In genomic region chr1:39508857-39509305, GRCh38 we compare ENCODE assay signal across 11 cellular contexts. TPM values are rescaled to one million over a fixed set of nuclear protein-coding genes. Genes with fewer than 3 reads are reported as not detected.
DNase-seq lines count a peak whose midpoint lies in the region; ATAC-seq and TF ChIP-seq lines count a peak whose summit lies in the region.
"Had no signal": no experiment of that assay in that cellular context is flagged by ENCODE, and none has a peak within 500 bp of the region (broad histone marks: within the 10 kb centered on the region; RNA-seq: fewer than 3 reads in every experiment).

No MANE protein-coding gene starts in this region.

- H3K27me3 Mint-ChIP-seq in activated CD4-positive, alpha-beta T cell treated with anti-CD3 and anti-CD28 coated beads for 36 hours, result peaks cover 7% of the 10 kb centered on the region
- peaks cover 10% of the 10 kb centered on the region for H3K27me3 Mint-ChIP-seq in activated CD4-positive, alpha-beta T cell treated with anti-CD3 and anti-CD28 coated beads, Interleukin-2, amount 10 ng/mL, durations not matched to agents 7 days and 5 days

- ATAC-seq in activated CD4-positive, alpha-beta T cell treated with anti-CD3 and anti-CD28 coated beads for 36 hours, result peak; percentile 13
- peak; percentile 31 for ATAC-seq in HG03354 (IDR thresholded peaks at IDR 0.05; ENCODE audit: poor library complexity, severe bottlenecking, unreplicated experiment)
- ATAC-seq in stimulated activated naive CD8-positive, alpha-beta T cell treated with anti-CD3 and anti-CD28 coated beads, Interleukin-15, Interleukin-2, amounts not matched to agents 100 U/mL and 50 U/mL, for 24 hours, result no peak

- TF ChIP-seq CTCF in cardiac fibroblast (IDR thresholded peaks at IDR 0.05; ENCODE audit: low read depth, low read length), result no peak

- H3K4me1 ChIP-seq in GM23248 (ENCODE audit: insufficient read depth), result no peaks in the 10 kb centered on the region
- H3K4me1 ChIP-seq: A549 had no signal

- WGBS in GM23248 (ENCODE audit: low coverage in 1 of 2, low lambda C conversion rate in 2 of 2, missing lambda C conversion rate in 2 of 2), 2 experiments, result 78 to 87% methylated on average over 11 of the region's 11 CpGs

- no peaks in the 10 kb centered on the region for H3K79me2 ChIP-seq in GM23248 (ENCODE audit: insufficient read depth)

- no peaks in the 10 kb centered on the region for H3K9me3 Mint-ChIP-seq in activated CD4-positive, alpha-beta T cell treated with anti-CD3 and anti-CD28 coated beads for 36 hours (ENCODE audit: low read depth)
- H3K9me3 Mint-ChIP-seq in activated CD4-positive, alpha-beta T cell treated with anti-CD3 and anti-CD28 coated beads, Interleukin-2, amount 10 ng/mL, durations not matched to agents 7 days and 5 days, result no peaks in the 10 kb centered on the region

- H3F3A ChIP-seq in GM23248 (ENCODE audit: insufficient read depth), result no peaks in the 10 kb centered on the region

- no peak overlapping the region for H3K4me3 Mint-ChIP-seq in activated CD4-positive, alpha-beta T cell treated with anti-CD3 and anti-CD28 coated beads for 36 hours
- no peak overlapping the region for H3K4me3 Mint-ChIP-seq in activated CD4-positive, alpha-beta T cell treated with anti-CD3 and anti-CD28 coated beads, Interleukin-2, amount 10 ng/mL, durations not matched to agents 7 days and 5 days

- no peak overlapping the region for H3K9ac ChIP-seq in GM23248

- no peaks in the 10 kb centered on the region for H3K9me2 ChIP-seq in GM23248 (ENCODE audit: insufficient read depth)

- H3K9me3 ChIP-seq in GM23248 (ENCODE audit: low read depth), result no peaks in the 10 kb centered on the region
- H3K9me3 ChIP-seq: A549, heart right ventricle had no signal

- no peak overlapping the region for H2AFZ ChIP-seq in GM23248

- H3K27ac Mint-ChIP-seq in activated CD4-positive, alpha-beta T cell treated with anti-CD3 and anti-CD28 coated beads for 36 hours, result no peak overlapping the region
- H3K27ac Mint-ChIP-seq in activated CD4-positive, alpha-beta T cell treated with anti-CD3 and anti-CD28 coated beads, Interleukin-2, amount 10 ng/mL, durations not matched to agents 7 days and 5 days, result no peak overlapping the region

- CTCF ChIA-PET in activated CD4-positive, alpha-beta T cell treated with anti-CD3 and anti-CD28 coated beads for 36 hours (lab: Charles Lee), result interaction anchor here (0.6 to 1.1 kb wide), 6 partner anchors 20 to 461 kb away, joined by 3 to 4 read pairs (median 4); no protein-coding TSS in a partner anchor
- CTCF ChIA-PET in activated CD4-positive, alpha-beta T cell treated with anti-CD3 and anti-CD28 coated beads, Interleukin-2, amount 10 ng/mL, durations not matched to agents 7 days and 5 days (lab: Charles Lee), result interaction anchor here (1.2 to 1.5 kb wide), 2 partner anchors 22 to 41 kb away, joined by 3 to 4 read pairs; no protein-coding TSS in a partner anchor

- no peak for DNase-seq in activated CD4-positive, alpha-beta T cell treated with anti-CD3 and anti-CD28 coated beads for 36 hours
- DNase-seq in activated CD4-positive, alpha-beta T cell treated with anti-CD3 and anti-CD28 coated beads, Interleukin-2, amount 10 ng/mL, durations not matched to agents 7 days and 5 days, result no peak
- DNase-seq in cardiac fibroblast (ENCODE audit: low read depth in 2 of 2) (peak; percentile 60 to 66), COR-L47 (lab: John Stamatoyannopoulos, UW) (no peak), GM23248 (no peak), T-helper 9 cell (no peak)
- DNase-seq in stimulated activated naive CD8-positive, alpha-beta T cell treated with anti-CD3 and anti-CD28 coated beads, Interleukin-15, Interleukin-2, amounts not matched to agents 100 U/mL and 50 U/mL, for 24 hours, result peak; percentile 16
- DNase-seq: NCI-H446 had no signal

- 0 out of 2 replicates have a peak, but pooled peaks cover 5% of the 10 kb centered on the region for H3K27me3 ChIP-seq in GM23248 (replicated peaks; ENCODE audit: insufficient read depth)
- H3K27me3 ChIP-seq: heart right ventricle had no signal

- H3K4me2 ChIP-seq in GM23248 (ENCODE audit: unreplicated experiment), result no peak overlapping the region
- H3K4me2 ChIP-seq: A549 had no signal

- no peaks in the 10 kb centered on the region for H3K36me3 Mint-ChIP-seq in activated CD4-positive, alpha-beta T cell treated with anti-CD3 and anti-CD28 coated beads for 36 hours (ENCODE audit: low read depth)
- H3K36me3 Mint-ChIP-seq in activated CD4-positive, alpha-beta T cell treated with anti-CD3 and anti-CD28 coated beads, Interleukin-2, amount 10 ng/mL, durations not matched to agents 7 days and 5 days (ENCODE audit: low read depth), result no peaks in the 10 kb centered on the region

- POLR2A ChIA-PET in activated CD4-positive, alpha-beta T cell treated with anti-CD3 and anti-CD28 coated beads for 36 hours (lab: Charles Lee), result no interaction called here
- POLR2A ChIA-PET in activated CD4-positive, alpha-beta T cell treated with anti-CD3 and anti-CD28 coated beads, Interleukin-2, amount 10 ng/mL, durations not matched to agents 7 days and 5 days (lab: Charles Lee), result interaction anchor here (0.6 kb wide), 1 partner anchor 47 kb away, joined by 4 read pairs; no protein-coding TSS in a partner anchor

- H3K4me1 Mint-ChIP-seq in activated CD4-positive, alpha-beta T cell treated with anti-CD3 and anti-CD28 coated beads for 36 hours, result peaks cover 9% of the 10 kb centered on the region
- peaks cover 19% of the 10 kb centered on the region for H3K4me1 Mint-ChIP-seq in activated CD4-positive, alpha-beta T cell treated with anti-CD3 and anti-CD28 coated beads, Interleukin-2, amount 10 ng/mL, durations not matched to agents 7 days and 5 days

- no peak overlapping the region for H3K4me3 ChIP-seq in cardiac fibroblast (replicated peaks in 1 of 2; ENCODE audit: low read depth in 2 of 2, low read length in 2 of 2)
- H3K4me3 ChIP-seq in GM23248, result no peak overlapping the region
- H3K4me3 ChIP-seq: A549, heart right ventricle had no signal

- in situ Hi-C loops in GM23248 (cut with MboI), result no loop called here

- H4K20me1 ChIP-seq in GM23248 (ENCODE audit: insufficient read depth), result no peaks in the 10 kb centered on the region

- intact Hi-C loops in activated CD4-positive, alpha-beta T cell treated with anti-CD3 and anti-CD28 coated beads for 36 hours (cut with DNase I, micrococcal nuclease), result no loop called here

- H3K36me3 ChIP-seq in GM23248 (ENCODE audit: low read depth), result no peaks in the 10 kb centered on the region
- H3K36me3 ChIP-seq: heart right ventricle had no signal

- no peak overlapping the region for H3K27ac ChIP-seq in GM23248
- H3K27ac ChIP-seq: A549 had no signal

RNA-seq across cellular contexts. Expression of gene BMP8A, which starts 17.4 kb away (rescaled TPM):
- under 1 TPM in 1 of 2 experiments, not detected in 1; 0.16 TPM for total RNA-seq in activated CD4-positive, alpha-beta T cell treated with anti-CD3 and anti-CD28 coated beads for 36 hours
- total RNA-seq in activated CD4-positive, alpha-beta T cell treated with anti-CD3 and anti-CD28 coated beads, Interleukin-2, amount 10 ng/mL, durations not matched to agents 7 days and 5 days, result not detected
- not detected in 2 replicates for total RNA-seq in GM23248 (2014; rRNA removed; shearing (Covaris generic))
- not detected in 2 replicates for polyA plus RNA-seq in GM23248 (2016; fragmentation: Nextera tagmentation; extraction: Ambion mirVana)

Comparison
In these comparisons a context has a peak if more than half of its experiments do, and no peak if none do; other contexts are left out.
1. DNase-seq: peak in cardiac fibroblast (2 of 2) and stimulated activated naive CD8-positive, alpha-beta T cell treated with anti-CD3 and anti-CD28 coated beads, Interleukin-15, Interleukin-2, amounts not matched to agents 100 U/mL and 50 U/mL, for 24 hours (single experiment); none in activated CD4-positive, alpha-beta T cell treated with anti-CD3 and anti-CD28 coated beads for 36 hours (single experiment), activated CD4-positive, alpha-beta T cell treated with anti-CD3 and anti-CD28 coated beads, Interleukin-2, amount 10 ng/mL, durations not matched to agents 7 days and 5 days (single experiment), COR-L47 (single experiment), GM23248 (single experiment) and T-helper 9 cell (single experiment).